Comparison of ENCODE assay signal across 14 cellular contexts in genomic region chr14:96082420-96083300, GRCh38. TPM values are rescaled to one million over a fixed set of nuclear protein-coding genes. Genes with fewer than 3 reads are reported as not detected.
DNase-seq lines count a peak whose midpoint lies in the region; ATAC-seq, FAIRE-seq and TF ChIP-seq lines count a peak whose summit lies in the region.
"Had no signal": no experiment of that assay in that cellular context is flagged by ENCODE, and none has a peak within 500 bp of the region (broad histone marks: within the 10 kb centered on the region; RNA-seq: fewer than 3 reads in every experiment).

No MANE protein-coding gene starts in this region.

- intact Hi-C loops in body of pancreas (cut with DNase I): no loop called here
- intact Hi-C loops in HepG2 (cut with micrococcal nuclease; ENCODE audit: unreplicated experiment): no loop called here
- intact Hi-C loops in lower leg skin (cut with DNase I; ENCODE audit: low total_unique reads): no loop called here

- H3K9me3 ChIP-seq in body of pancreas (no peaks in the 10 kb centered on the region), HepG2 (ENCODE audit: low read length) (no peaks in the 10 kb centered on the region)

- no peak overlapping the region for H3K4me3 Mint-ChIP-seq in stimulated activated naive CD8-positive, alpha-beta T cell treated with anti-CD3 and anti-CD28 coated beads, Interleukin-15, amount 100 ng/mL, for 72 hours

- no peak overlapping the region for H2AFZ ChIP-seq in HepG2 (ENCODE audit: low read length)
- H2AFZ ChIP-seq: GM23248 had no signal

- no peak for TF ChIP-seq EP300 in HepG2 (IDR thresholded peaks at IDR 0.05; ENCODE audit: low read depth in 2 of 2, low read length in 2 of 2)
- no peak for TF ChIP-seq EP300 in HepG2 (CRISPR knock-in tag; IDR thresholded peaks at IDR 0.05; ENCODE audit: borderline replicate concordance)

- H3K4me1 ChIP-seq in body of pancreas (peaks cover 12% of the 10 kb centered on the region), HepG2 (ENCODE audit: insufficient read depth, low read length) (no peaks in the 10 kb centered on the region)

- H3K36me3 ChIP-seq in body of pancreas (replicated peaks in 1 of 2; ENCODE audit: insufficient read depth in 1 of 2, low read depth in 2 of 2): no peaks in the 10 kb centered on the region
- H3K36me3 ChIP-seq in HepG2 (replicated peaks in 1 of 2; ENCODE audit: control insufficient read depth in 1 of 2, insufficient read depth in 2 of 2, low read length in 2 of 2): no peaks in the 10 kb centered on the region

- no peak for TF ChIP-seq CTCF in body of pancreas (IDR thresholded peaks at IDR 0.05)
- TF ChIP-seq CTCF in HepG2 (CRISPR knock-in tag; IDR thresholded peaks at IDR 0.05): no peak
- no peak for TF ChIP-seq CTCF in lower leg skin (IDR thresholded peaks at IDR 0.05)

- CTCF ChIA-PET in HepG2 (lab: Yijun Ruan, JAX; ENCODE audit: low intra/inter-chr PET ratio, low total read pairs): no interaction called here

- H3K9ac ChIP-seq in HepG2 (ENCODE audit: insufficient read depth, low read depth, low read length): no peak overlapping the region
- H3K9ac ChIP-seq: GM23248 had no signal

- H3K4me2 ChIP-seq in HepG2 (ENCODE audit: low read depth, low read length): no peak overlapping the region

- H3K27me3 ChIP-seq in body of pancreas: no peaks in the 10 kb centered on the region
- peaks cover 0 to 22% of the 10 kb centered on the region in 2 experiments; a peak in 3 of 5 replicates for H3K27me3 ChIP-seq in HepG2 (ENCODE audit: control insufficient read depth in 1 of 2, insufficient read depth in 2 of 2, low read length in 2 of 2)

- no TSS peak for BruUV-seq in HepG2 (replicated peaks; lab: Mats Ljungman, UMichigan)

- no peaks in the 10 kb centered on the region for H4K20me1 ChIP-seq in HepG2 (ENCODE audit: insufficient read depth, low read length)

- H3K4me1 Mint-ChIP-seq in stimulated activated naive CD8-positive, alpha-beta T cell treated with anti-CD3 and anti-CD28 coated beads, Interleukin-15, amount 100 ng/mL, for 72 hours: peaks cover 18% of the 10 kb centered on the region

- 77% methylated on average over 11 of the region's 11 CpGs for WGBS in body of pancreas, 2 donors
- 57% methylated on average over 11 of the region's 11 CpGs for WGBS in HepG2 (ENCODE audit: low lambda C conversion rate)
- 89 to 90% methylated on average over 11 of the region's 11 CpGs for WGBS in lower leg skin, 2 donors

- H3K9me3 Mint-ChIP-seq in stimulated activated naive CD8-positive, alpha-beta T cell treated with anti-CD3 and anti-CD28 coated beads, Interleukin-15, amount 100 ng/mL, for 72 hours: no peaks in the 10 kb centered on the region

- peak; percentile 33 for DNase-seq in activated effector memory CD4-positive, alpha-beta T cell treated with anti-CD3 and anti-CD28 coated beads, Interleukin-2, amount 50 U/mL, for 16 hours
- DNase-seq in activated effector memory CD4-positive, alpha-beta T cell treated with Interleukin-2 at 50 U/mL for 16 hours: no peak
- DNase-seq in body of pancreas: no peak
- DNase-seq in HepG2 (ENCODE audit: low spot score): no peak
- DNase-seq in NCI-H1417 treated with DMSO at 0.1 percent for 48 hours (lab: John Stamatoyannopoulos, UW): no peak
- no peak for DNase-seq in lower leg skin (ENCODE audit: low spot score in 2 of 2)
- DNase-seq in NCI-H1105 treated with DMSO at 0.1 percent for 48 hours (lab: John Stamatoyannopoulos, UW): no peak
- DNase-seq in stimulated activated naive CD8-positive, alpha-beta T cell treated with anti-CD3 and anti-CD28 coated beads, Interleukin-15, amount 100 ng/mL, for 72 hours: no peak
- DNase-seq: GM23248, NCI-H1048, NCI-H1694 had no signal

- H3K4me3 ChIP-seq in body of pancreas (no peak overlapping the region), HepG2 (replicated peaks in 1 of 3; ENCODE audit: insufficient read depth in 1 of 3, low read depth in 2 of 3, low read length in 3 of 3) (no peak overlapping the region), lower leg skin (ENCODE audit: low read depth, poor library complexity, severe bottlenecking) (no peak overlapping the region)
- H3K4me3 ChIP-seq: GM23248 had no signal

- no peak for TF ChIP-seq RAD21 in HepG2 (CRISPR knock-in tag; IDR thresholded peaks at IDR 0.05)

- H3K79me2 ChIP-seq in HepG2 (ENCODE audit: insufficient read depth, low read length): no peaks in the 10 kb centered on the region

- no peak overlapping the region for H3K27ac Mint-ChIP-seq in stimulated activated naive CD8-positive, alpha-beta T cell treated with anti-CD3 and anti-CD28 coated beads, Interleukin-15, amount 100 ng/mL, for 72 hours

- no peak for ATAC-seq in body of pancreas
- ATAC-seq in HepG2: no peak
- no peak for ATAC-seq in stimulated activated naive CD8-positive, alpha-beta T cell treated with anti-CD3 and anti-CD28 coated beads, Interleukin-15, amount 100 ng/mL, for 72 hours

- TF ChIP-seq POLR2A in body of pancreas (IDR thresholded peaks at IDR 0.05) (no peak), HepG2 (IDR thresholded peaks at IDR 0.05; ENCODE audit: insufficient read depth in 1 of 2, low read depth in 2 of 2, low read length in 2 of 2) (no peak), lower leg skin (IDR thresholded peaks at IDR 0.05) (no peak)

- in situ Hi-C loops in HepG2 (cut with HindIII; ENCODE audit: extremely low pct_ligation_motif_present, low pct_unique_long_range_greater_than_20kb): no loop called here

- peak overlapping the region in 3 of 4 donors; percentile 62 to 64 (median 63) for H3K27ac ChIP-seq in body of pancreas
- H3K27ac ChIP-seq in HepG2 (ENCODE audit: extremely low read length, insufficient read depth, low read length): no peak overlapping the region
- H3K27ac ChIP-seq: GM23248 had no signal

- H3K27me3 Mint-ChIP-seq in stimulated activated naive CD8-positive, alpha-beta T cell treated with anti-CD3 and anti-CD28 coated beads, Interleukin-15, amount 100 ng/mL, for 72 hours: peaks cover 18% of the 10 kb centered on the region

- FAIRE-seq in HepG2 (lab: Jason Lieb, UNC): no peak
- FAIRE-seq: A204.1, G401.6 had no signal

- POLR2A ChIA-PET in HepG2 (lab: Yijun Ruan, JAX): no interaction called here

TF ChIP-seq in HepG2, 621 proteins besides CTCF, POLR2A, EP300 and RAD21:
- TF ChIP-seq CEBPB (IDR thresholded peaks at IDR 0.05; ENCODE audit: borderline replicate concordance, low read depth, low read length): peak; percentile 78; the same call in 1 of the 2 replicates
- TF ChIP-seq HES4 (CRISPR knock-in tag; IDR thresholded peaks at IDR 0.05; ENCODE audit: borderline replicate concordance): no peak
TF ChIP-seq in HepG2: peak in this region for 1.

RNA-seq across cellular contexts. Expression of gene C14orf132, which starts 43.5 kb away (rescaled TPM):
- total RNA-seq in body of pancreas: 1 to 10 TPM; 4.4 to 4.6 TPM
- 0.15 and 0.18 TPM in 2 replicates for total RNA-seq in HepG2 (2016; rRNA removed; fragmentation: Illumina TruSeq; extraction: Trizol)
- not detected in 2 replicates for total RNA-seq in HepG2 (2016; cell fraction: cytosol; rRNA removed; fragmentation: Illumina TruSeq; extraction: Trizol; ENCODE audit: low read depth)
- total RNA-seq in HepG2 (2016; cell fraction: insoluble cytoplasmic fraction; rRNA removed; fragmentation: Illumina TruSeq; extraction: Trizol): 0.09 and 0.15 TPM in 2 replicates
- total RNA-seq in HepG2 (2016; cell fraction: membrane; rRNA removed; fragmentation: Illumina TruSeq; extraction: Trizol): 0.06 and 0.10 TPM in 2 replicates
- total RNA-seq in HepG2 (2016; cell fraction: nucleus; rRNA removed; fragmentation: Illumina TruSeq; extraction: Trizol): 0.19 and 0.44 TPM in 2 replicates
- polyA plus RNA-seq in HepG2 (2011; rRNA removed): 0.13 TPM in 2 replicates
- 0.03 and 0.04 TPM in 2 replicates for polyA plus RNA-seq in HepG2 (2011; cell fraction: cytosol; rRNA removed)
- 0.05 TPM in 2 replicates for polyA plus RNA-seq in HepG2 (2011; cell fraction: nucleus; rRNA removed)
- not detected in 2 replicates for polyA plus RNA-seq in HepG2 (2012)
- polyA plus RNA-seq in HepG2 (2016; cell fraction: cytosol; fragmentation: Illumina TruSeq; extraction: Trizol; ENCODE audit: low read depth): 0.14 TPM in 1 of 2 replicates, not detected in the other
- 0.04 and 0.25 TPM in 2 replicates for polyA plus RNA-seq in HepG2 (2016; cell fraction: insoluble cytoplasmic fraction; fragmentation: Illumina TruSeq; extraction: Trizol; ENCODE audit: low read depth)
- polyA plus RNA-seq in HepG2 (2016; cell fraction: membrane; fragmentation: Illumina TruSeq; extraction: Trizol; ENCODE audit: low read depth): 0.05 and 0.13 TPM in 2 replicates
- 0.09 and 0.37 TPM in 2 replicates for polyA plus RNA-seq in HepG2 (2016; cell fraction: nucleus; fragmentation: Illumina TruSeq; extraction: Trizol; ENCODE audit: insufficient read depth, low read depth)
- 0.12 TPM in 1 of 2 replicates, not detected in the other for polyA minus RNA-seq in HepG2 (2011; rRNA and poly(A)+ RNA removed; ENCODE audit: low replicate concordance)
- not detected in 2 replicates for polyA minus RNA-seq in HepG2 (2011; cell fraction: cytosol; rRNA and poly(A)+ RNA removed)
- 0.12 and 0.13 TPM in 2 replicates for polyA minus RNA-seq in HepG2 (2011; cell fraction: nucleus; rRNA and poly(A)+ RNA removed)
- 10 to 100 TPM in 3 of 4 donors, 1 to 10 TPM in 1; 9.6 to 24.9 (median 16.6) TPM for total RNA-seq in lower leg skin
- total RNA-seq: HT-29 had no signal
